20 cellular contexts compared by ENCODE assay signal in the genomic region with DNA sequence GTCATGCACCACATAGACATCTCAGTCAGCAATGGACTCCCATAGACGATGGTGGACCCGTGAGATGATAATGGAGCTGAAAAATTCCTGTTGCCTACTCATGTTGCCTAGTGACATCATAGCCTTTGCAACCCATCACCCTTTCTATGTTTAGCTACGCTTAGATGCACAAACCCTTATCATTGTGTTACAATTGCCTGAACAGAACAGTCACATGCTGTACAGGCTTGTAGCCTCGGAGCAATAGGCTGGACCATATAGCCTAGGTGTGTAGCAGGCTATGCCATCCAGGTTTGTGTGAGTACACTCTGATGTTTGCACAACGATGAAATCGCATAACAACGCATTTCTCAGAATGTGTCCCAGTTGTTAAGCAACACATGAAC.
DNase-seq lines count a peak whose midpoint lies in the region; ATAC-seq, FAIRE-seq and TF ChIP-seq lines count a peak whose summit lies in the region.
"Had no signal": no experiment of that assay in that cellular context is flagged by ENCODE, and none has a peak within 500 bp of the region (broad histone marks: within the 10 kb centered on the region; RNA-seq: fewer than 3 reads in every experiment).

No MANE protein-coding gene starts in this region.

- no peaks in the 10 kb centered on the region for H4K20me1 ChIP-seq in BLaER1

- CTCF ChIA-PET in Caco-2 (lab: Charles Lee), result no interaction called here

- H3K27ac ChIP-seq in BLaER1 (peak overlapping the region; percentile 66; the same call in 1 of the 2 replicates), liver (ENCODE audit: low read depth in 1 of 2, low read length in 2 of 2) (peak overlapping the region; percentile 88 to 93)

- H3K9me3 ChIP-seq in BLaER1 (no peaks in the 10 kb centered on the region), Caco-2 (no peaks in the 10 kb centered on the region), liver (ENCODE audit: control insufficient read depth in 4 of 4, low read length in 3 of 4) (no peaks in the 10 kb centered on the region)

- H3K9me3 Mint-ChIP-seq in Caco-2 (ENCODE audit: unreplicated experiment), result no peaks in the 10 kb centered on the region

- H3K4me1 Mint-ChIP-seq in Caco-2 (ENCODE audit: low read depth, unreplicated experiment), result no peaks in the 10 kb centered on the region
- H3K4me1 Mint-ChIP-seq: CD4-positive, alpha-beta memory T cell had no signal

- H3K9ac ChIP-seq in BLaER1 (no peak overlapping the region), liver (ENCODE audit: low read depth in 1 of 2, low read length in 2 of 2) (peak overlapping the region in 1 of 2 donors; percentile 66)

- intact Hi-C loops in Caco-2 (cut with micrococcal nuclease; ENCODE audit: unreplicated experiment), result loop anchor here (5.0 kb wide), 2 partner anchors 35 to 220 kb away; a partner anchor contains a TSS

- H3K4me1 ChIP-seq in BLaER1, result peaks cover 91% of the 10 kb centered on the region
- peaks cover 33% of the 10 kb centered on the region for H3K4me1 ChIP-seq in Caco-2
- peaks cover 14 to 91% (median 62%) of the 10 kb centered on the region in 4 donors for H3K4me1 ChIP-seq in liver (ENCODE audit: control insufficient read depth in 4 of 4, insufficient read depth in 4 of 4, low read length in 3 of 4)

- TF ChIP-seq CTCF in Caco-2 (IDR thresholded peaks at IDR 0.05; ENCODE audit: insufficient read depth in 1 of 2, low read depth in 1 of 2, low read length in 1 of 2, severe bottlenecking in 1 of 2, unreplicated experiment in 1 of 2) (no peak), bronchial epithelial cell (IDR thresholded peaks at IDR 0.05; ENCODE audit: insufficient read depth, low read length, severe bottlenecking) (no peak), liver (IDR thresholded peaks at IDR 0.05; ENCODE audit: low read depth, low read length, missing input control) (no peak)

- peak in 1 of 2 donors; percentile 42 for TF ChIP-seq RAD21 in liver (IDR thresholded peaks at IDR 0.05)

- POLR2A ChIA-PET in Caco-2 (lab: Charles Lee), result no interaction called here

- H3K27me3 Mint-ChIP-seq in Caco-2 (ENCODE audit: insufficient read depth, unreplicated experiment), result no peaks in the 10 kb centered on the region

- WGBS in liver, result 31% methylated on average over 7 of the region's 7 CpGs

- H3K27ac Mint-ChIP-seq in Caco-2 (ENCODE audit: unreplicated experiment), result no peak overlapping the region
- H3K27ac Mint-ChIP-seq: CD4-positive, alpha-beta memory T cell had no signal

- no peak overlapping the region for H3K4me3 ChIP-seq in BLaER1
- no peak overlapping the region for H3K4me3 ChIP-seq in Caco-2 (ENCODE audit: low read depth, low read length)
- no peak overlapping the region for H3K4me3 ChIP-seq in bronchial epithelial cell (ENCODE audit: low read depth, low read length)
- peak overlapping the region; percentile 16 to 22 (median 18) for H3K4me3 ChIP-seq in liver (ENCODE audit: low read depth in 1 of 3, low read length in 3 of 3)

- DNase-seq in Caco-2, result peak; percentile 46 to 52
- peak; percentile 7 for DNase-seq in bronchial epithelial cell (ENCODE audit: low read depth)
- no peak for DNase-seq in activated CD4-positive, alpha-beta T cell treated with anti-CD3 and anti-CD28 coated beads, Interleukin-2, amount 50 U/mL, for 1 hour
- DNase-seq in iPS-NIHi11 (ENCODE audit: low spot score), result no peak
- DNase-seq in activated T-cell treated with anti-CD3 and anti-CD28 coated beads for 4 hours, result no peak
- DNase-seq: CD4-positive, alpha-beta memory T cell; GF-D8; Karpas-422; MM.1S; NCI-H1092 treated with DMSO at 0.1 percent for 48 hours; NCI-H1694; NCI-H2107; NCI-H345; NCI-H82; PC-3 had no signal

- peaks cover 10% of the 10 kb centered on the region for H3K36me3 Mint-ChIP-seq in Caco-2 (ENCODE audit: insufficient read depth, unreplicated experiment)
- H3K36me3 Mint-ChIP-seq: CD4-positive, alpha-beta memory T cell had no signal

- FAIRE-seq in bronchial epithelial cell (lab: Jason Lieb, UNC), result no peak
- FAIRE-seq: GM12892, GM19239 had no signal

- peak overlapping the region; percentile 77 for H3K4me2 ChIP-seq in BLaER1

- no peaks in the 10 kb centered on the region for H3K27me3 ChIP-seq in BLaER1
- H3K27me3 ChIP-seq in Caco-2 (replicated peaks; ENCODE audit: control insufficient read depth, insufficient read depth, low read length), result no peaks in the 10 kb centered on the region
- no peaks in the 10 kb centered on the region for H3K27me3 ChIP-seq in bronchial epithelial cell (ENCODE audit: control insufficient read depth, insufficient read depth, low read length)
- H3K27me3 ChIP-seq in liver (ENCODE audit: control insufficient read depth in 4 of 4, insufficient read depth in 4 of 4, low read length in 3 of 4), result no peaks in the 10 kb centered on the region

- H3K4me3 Mint-ChIP-seq in Caco-2 (ENCODE audit: unreplicated experiment), result no peak overlapping the region
- H3K4me3 Mint-ChIP-seq: CD4-positive, alpha-beta memory T cell had no signal

- no peaks in the 10 kb centered on the region for H3K36me3 ChIP-seq in BLaER1
- H3K36me3 ChIP-seq in Caco-2 (ENCODE audit: control insufficient read depth, insufficient read depth, low read length), result no peaks in the 10 kb centered on the region
- H3K36me3 ChIP-seq in bronchial epithelial cell (ENCODE audit: control insufficient read depth, insufficient read depth, low read length), result no peaks in the 10 kb centered on the region
- H3K36me3 ChIP-seq in liver (ENCODE audit: control insufficient read depth in 4 of 4, insufficient read depth in 3 of 4, low read depth in 1 of 4, low read length in 3 of 4), result no peaks in the 10 kb centered on the region

- no peak for ATAC-seq in GM18867 (IDR thresholded peaks at IDR 0.05; ENCODE audit: unreplicated experiment)
- ATAC-seq: PC-3 had no signal

- no TSS peak for BruUV-seq in Caco-2 (replicated peaks; lab: Mats Ljungman, UMichigan)

TF ChIP-seq in liver, 16 proteins besides CTCF, POLR2A, EP300 and RAD21:
- TF ChIP-seq, protein P1, sequence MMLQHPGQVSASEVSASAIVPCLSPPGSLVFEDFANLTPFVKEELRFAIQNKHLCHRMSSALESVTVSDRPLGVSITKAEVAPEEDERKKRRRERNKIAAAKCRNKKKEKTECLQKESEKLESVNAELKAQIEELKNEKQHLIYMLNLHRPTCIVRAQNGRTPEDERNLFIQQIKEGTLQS (IDR thresholded peaks at IDR 0.05), result peak; percentile 75
- TF ChIP-seq HNF4G (IDR thresholded peaks at IDR 0.05) (no peak), EGR1 (IDR thresholded peaks at IDR 0.05; ENCODE audit: low read depth in 2 of 2) (peak; percentile 25 to 26), YY1 (IDR thresholded peaks at IDR 0.05) (peak; percentile 25), TAF1 (conservative IDR thresholded peaks at IDR 0.05) (peak; percentile 56)

Comparison
In these comparisons a context has a peak if more than half of its experiments do, and no peak if none do; other contexts are left out.
1. H3K4me3 ChIP-seq: peak in liver (3 of 3); none in BLaER1 (single experiment), Caco-2 (single experiment) and bronchial epithelial cell (single experiment).
2. DNase-seq: peak in Caco-2 (2 of 2) and bronchial epithelial cell (single experiment); none in activated CD4-positive, alpha-beta T cell treated with anti-CD3 and anti-CD28 coated beads, Interleukin-2, amount 50 U/mL, for 1 hour (single experiment), iPS-NIHi11 (single experiment) and activated T-cell treated with anti-CD3 and anti-CD28 coated beads for 4 hours (single experiment).